In genomic region chr6:144659735-144660246, GRCh38 we compare ENCODE assay signal across 10 cellular contexts.
DNase-seq lines count a peak whose midpoint lies in the region; ATAC-seq and TF ChIP-seq lines count a peak whose summit lies in the region.
"Had no signal": no experiment of that assay in that cellular context is flagged by ENCODE, and none has a peak within 500 bp of the region (broad histone marks: within the 10 kb centered on the region; RNA-seq: fewer than 3 reads in every experiment).

No MANE protein-coding gene starts in this region.

- H3F3A ChIP-seq in OCI-LY1 (ENCODE audit: insufficient read depth, low read length): no peaks in the 10 kb centered on the region

- H3K36me3 ChIP-seq in OCI-LY1 (ENCODE audit: insufficient read depth, low read length): no peaks in the 10 kb centered on the region
- H3K36me3 ChIP-seq in iPS-15b (ENCODE audit: control insufficient read depth, insufficient read depth, low read length): no peaks in the 10 kb centered on the region

- peaks cover 67% of the 10 kb centered on the region for H3K4me1 Mint-ChIP-seq in osteocyte (ENCODE audit: unreplicated experiment)

- H2AFZ ChIP-seq in OCI-LY1 (ENCODE audit: low read length): no peak overlapping the region

- H3K4me2 ChIP-seq in OCI-LY1 (ENCODE audit: low read length): peak overlapping the region; percentile 69

- no peak for TF ChIP-seq CTCF in OCI-LY1 (IDR thresholded peaks at IDR 0.05; ENCODE audit: low read length)
- TF ChIP-seq CTCF in osteocyte (IDR thresholded peaks at IDR 0.05): no peak
- no peak for TF ChIP-seq CTCF in GM13977 (IDR thresholded peaks at IDR 0.05; ENCODE audit: extremely low read depth, insufficient read depth, missing control alignments)

- H3K9me2 ChIP-seq in OCI-LY1 (ENCODE audit: low read depth, low read length): no peaks in the 10 kb centered on the region

- no peaks in the 10 kb centered on the region for H3K9me3 Mint-ChIP-seq in osteocyte (ENCODE audit: unreplicated experiment)

- H3K9me3 ChIP-seq in OCI-LY1 (ENCODE audit: low read length) (no peaks in the 10 kb centered on the region), iPS-15b (ENCODE audit: control insufficient read depth, insufficient read depth, low read length) (no peaks in the 10 kb centered on the region)

- no peaks in the 10 kb centered on the region for H3K27me3 Mint-ChIP-seq in osteocyte (ENCODE audit: unreplicated experiment)

- H3K27me3 ChIP-seq in OCI-LY1 (ENCODE audit: insufficient read depth, low read length) (no peaks in the 10 kb centered on the region), iPS-15b (ENCODE audit: control insufficient read depth, insufficient read depth, low read length) (peaks cover 10% of the 10 kb centered on the region)

- DNase-seq in Daoy (ENCODE audit: low read depth) (peak; percentile 4), osteocyte (ENCODE audit: extremely low spot score, unreplicated experiment) (no peak), amniotic stem cell (lab: John Stamatoyannopoulos, UW) (no peak), GM13977 (ENCODE audit: low spot score) (no peak)
- no peak for DNase-seq in stimulated activated CD4-positive, alpha-beta T cell treated with anti-CD3 and anti-CD28 coated beads, Interleukin-1b, Interleukin-23, amount 100 ng/mL, for 48 hours
- DNase-seq: NCI-H446 treated with DMSO at 0.1 percent for 48 hours, SW 1271 had no signal

- H3K27ac Mint-ChIP-seq in osteocyte (ENCODE audit: unreplicated experiment): peak overlapping the region; percentile 88

- H4K20me1 ChIP-seq in OCI-LY1 (ENCODE audit: insufficient read depth, low read length): no peaks in the 10 kb centered on the region

- in situ Hi-C loops in GM13977 (cut with MboI; ENCODE audit: low pct_unique_long_range_greater_than_20kb, low sequenced_read_pairs, unreplicated experiment): no loop called here

- H3K79me2 ChIP-seq in OCI-LY1 (ENCODE audit: insufficient read depth, low read length): no peaks in the 10 kb centered on the region

- H3K4me3 ChIP-seq in OCI-LY1 (ENCODE audit: low read depth, low read length, poor library complexity, severe bottlenecking) (peak overlapping the region; percentile 57), iPS-15b (ENCODE audit: low read depth, low read length) (peak overlapping the region; percentile 42)

- peak overlapping the region; percentile 40 for H3K4me3 Mint-ChIP-seq in osteocyte (ENCODE audit: unreplicated experiment)

- no peak for ATAC-seq in HG02840 (IDR thresholded peaks at IDR 0.05; ENCODE audit: low FRiP score, unreplicated experiment)

- H3K9ac ChIP-seq in OCI-LY1 (ENCODE audit: low read length): peak overlapping the region; percentile 57
- H3K9ac ChIP-seq in iPS-15b (ENCODE audit: low read depth, low read length): no peak overlapping the region

- H3K36me3 Mint-ChIP-seq in osteocyte (ENCODE audit: unreplicated experiment): no peaks in the 10 kb centered on the region

- H3K4me1 ChIP-seq in OCI-LY1 (ENCODE audit: insufficient read depth, low read length, severe bottlenecking): peaks cover 87% of the 10 kb centered on the region
- H3K4me1 ChIP-seq in iPS-15b (ENCODE audit: control insufficient read depth, insufficient read depth, low read length): peaks cover 56% of the 10 kb centered on the region

- H3K27ac ChIP-seq in OCI-LY1 (ENCODE audit: low read depth, low read length, poor library complexity, severe bottlenecking): peak overlapping the region; percentile 72
